Comparison of ENCODE assay signal across 8 cellular contexts in the genomic region with DNA sequence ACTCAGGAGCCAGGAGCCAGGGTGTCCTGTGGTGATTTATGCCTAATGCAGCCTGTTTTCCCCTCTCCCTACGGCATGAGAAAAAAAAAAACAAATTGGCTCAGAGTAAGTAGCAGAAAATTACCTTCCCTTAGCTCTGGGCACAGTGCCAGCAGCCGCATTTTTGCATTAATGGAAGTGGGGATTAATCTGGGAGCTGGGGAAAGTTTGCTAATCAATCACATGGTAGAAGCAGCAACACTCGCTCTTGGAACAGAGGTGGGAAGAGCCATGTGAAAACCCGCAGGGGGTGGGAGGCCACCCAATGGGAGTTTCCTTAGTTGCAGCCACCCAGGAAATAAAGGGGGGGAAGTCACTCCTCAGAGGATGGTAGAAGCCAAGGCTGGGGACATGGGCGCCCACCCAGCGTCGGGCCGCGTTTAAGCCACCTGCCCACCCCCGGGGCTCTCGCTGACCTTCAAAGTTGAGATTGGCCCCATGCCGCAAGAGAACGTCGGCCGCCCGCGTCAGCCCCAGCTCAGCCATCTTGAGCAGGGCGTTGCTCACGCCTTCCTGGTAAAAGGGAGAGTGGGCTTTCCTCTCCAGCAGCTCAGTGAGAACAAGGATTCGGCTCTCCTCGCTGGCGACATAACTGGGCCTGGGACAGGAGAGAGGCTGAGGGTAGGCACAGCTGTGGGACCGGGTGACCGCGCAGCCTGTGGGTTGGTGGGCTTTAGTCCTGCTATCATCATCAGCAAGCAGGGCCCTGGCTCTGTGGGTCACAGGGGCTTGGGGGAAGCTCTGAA. TPM values are rescaled to one million over a fixed set of nuclear protein-coding genes. Genes with fewer than 3 reads are reported as not detected.
DNase-seq lines count a peak whose midpoint lies in the region; ATAC-seq and TF ChIP-seq lines count a peak whose summit lies in the region.

No MANE protein-coding gene starts in this region.

- CTCF ChIA-PET in CD8-positive, alpha-beta memory T cell (lab: Charles Lee) = interaction anchor here (1.2 to 8.8 kb wide), 5 partner anchors 13 to 509 kb away, joined by 3 to 75 read pairs (median 5); a partner anchor contains a TSS

- no peaks in the 10 kb centered on the region for H3K9me3 Mint-ChIP-seq in CD8-positive, alpha-beta memory T cell

- H3K36me3 ChIP-seq in CD8-positive, alpha-beta memory T cell (ENCODE audit: insufficient read depth, low read length) = peaks cover 29% of the 10 kb centered on the region
- peaks cover 0 to 42% of the 10 kb centered on the region in 2 donors for H3K36me3 ChIP-seq in adrenal gland (replicated peaks in 1 of 2)

- WGBS in adrenal gland, 4 donors = 44 to 58% (median 48%) methylated on average over 9 to 25 of the region's 25 CpGs

- H3K4me1 ChIP-seq in CD8-positive, alpha-beta memory T cell (ENCODE audit: insufficient read depth, low read length) = peaks cover 15% of the 10 kb centered on the region
- H3K4me1 ChIP-seq in adrenal gland (replicated peaks in 1 of 2) = peaks cover 18 to 25% of the 10 kb centered on the region in 2 donors

- H3K9me3 ChIP-seq in CD8-positive, alpha-beta memory T cell (ENCODE audit: low read length) = no peaks in the 10 kb centered on the region
- H3K9me3 ChIP-seq in adrenal gland (replicated peaks in 1 of 3) = no peaks in the 10 kb centered on the region

- ATAC-seq in GM18867 (IDR thresholded peaks at IDR 0.05; ENCODE audit: unreplicated experiment) (no peak), HG02763 (IDR thresholded peaks at IDR 0.05; ENCODE audit: unreplicated experiment) (no peak), left cardiac atrium (no peak)

- H3K27me3 Mint-ChIP-seq in CD8-positive, alpha-beta memory T cell = peaks cover 0 to 3% of the 10 kb centered on the region in 2 donors

- peak overlapping the region; percentile 90 for H3K27ac ChIP-seq in CD8-positive, alpha-beta memory T cell (ENCODE audit: low read depth, low read length)
- H3K27ac ChIP-seq in adrenal gland = peak overlapping the region in 4 of 5 donors; percentile 37 to 85 (median 54)

- H3K4me1 Mint-ChIP-seq in CD8-positive, alpha-beta memory T cell = peaks cover 15 to 34% (median 24%) of the 10 kb centered on the region in 3 donors

- intact Hi-C loops in adrenal gland (cut with DNase I) (loop anchor here in 1 of 2 donors (5.0 kb wide), 1 partner anchor 142 kb away; no protein-coding TSS in a partner anchor), left cardiac atrium (cut with DNase I) (loop anchor here (5.0 to 10.0 kb wide), 3 partner anchors 85 to 145 kb away; no protein-coding TSS in a partner anchor)

- peak overlapping the region; percentile 95 for H3K4me3 ChIP-seq in CD8-positive, alpha-beta memory T cell (ENCODE audit: low read length)
- peak overlapping the region in 1 of 4 donors; percentile 79 for H3K4me3 ChIP-seq in adrenal gland

- TF ChIP-seq POLR2A in adrenal gland (IDR thresholded peaks at IDR 0.05) = no peak

- TF ChIP-seq CTCF in adrenal gland (IDR thresholded peaks at IDR 0.05) = no peak

- POLR2A ChIA-PET in CD8-positive, alpha-beta memory T cell (lab: Charles Lee) = no interaction called here

- peaks cover 0 to 43% (median 0%) of the 10 kb centered on the region in 3 donors for H3K36me3 Mint-ChIP-seq in CD8-positive, alpha-beta memory T cell

- no peaks in the 10 kb centered on the region for H3K27me3 ChIP-seq in CD8-positive, alpha-beta memory T cell (ENCODE audit: insufficient read depth, low read length, poor library complexity, severe bottlenecking)
- H3K27me3 ChIP-seq in adrenal gland = no peaks in the 10 kb centered on the region

- DNase-seq in CD8-positive, alpha-beta memory T cell = no peak
- peak; percentile 95 for DNase-seq in NCI-H1048 (lab: John Stamatoyannopoulos, UW)
- DNase-seq in adrenal gland = peak in 6 of 7 donors; percentile 78 to 85 (median 82)
- DNase-seq in medulla oblongata (ENCODE audit: extremely low spot score) = peak; percentile 60
- no peak for DNase-seq in GOT3 (lab: John Stamatoyannopoulos, UW)
- no peak for DNase-seq in left cardiac atrium

- peak overlapping the region in 6 of 8 donors; percentile 78 to 96 (median 88) for H3K27ac Mint-ChIP-seq in CD8-positive, alpha-beta memory T cell

- H3K4me3 Mint-ChIP-seq in CD8-positive, alpha-beta memory T cell = peak overlapping the region; percentile 79 to 91 (median 84)

RNA-seq across cellular contexts. Expression of a gene that starts 1.7 kb away (rescaled TPM):
- total RNA-seq in CD8-positive, alpha-beta memory T cell = 10 to 100 TPM; 28.0 to 28.3 TPM
- polyA plus RNA-seq in CD8-positive, alpha-beta memory T cell = 31.0 TPM
- 10 to 100 TPM; 21.3 to 31.8 (median 26.8) TPM for total RNA-seq in adrenal gland
- 10 to 100 TPM; 11.2 to 34.2 (median 30.6) TPM for polyA plus RNA-seq in adrenal gland
- total RNA-seq in left cardiac atrium = 10 to 100 TPM in 1 of 2 donors, 1 to 10 TPM in 1; 8.3 to 11.6 TPM

RNA-seq across cellular contexts. Expression of a gene that starts 14.3 kb away (rescaled TPM):
- total RNA-seq in CD8-positive, alpha-beta memory T cell = 10 to 100 TPM; 65.5 to 68.9 TPM
- 48.6 TPM for polyA plus RNA-seq in CD8-positive, alpha-beta memory T cell
- total RNA-seq in adrenal gland = 100 to 1,000 TPM in 4 of 8 donors, 10 to 100 TPM in 4; 27.2 to 190 (median 88.3) TPM
- polyA plus RNA-seq in adrenal gland = 100 to 1,000 TPM in 1 of 3 donors, 10 to 100 TPM in 2; 40.0 to 122 (median 87.5) TPM
- 10 to 100 TPM; 43.4 to 53.8 TPM for total RNA-seq in left cardiac atrium

RNA-seq across cellular contexts. Expression of a gene that starts 19.4 kb away (rescaled TPM):
- not detected for total RNA-seq in CD8-positive, alpha-beta memory T cell
- polyA plus RNA-seq in CD8-positive, alpha-beta memory T cell = not detected
- total RNA-seq in adrenal gland (under 1 TPM in 2 of 8 donors, not detected in 6; 0.14 to 0.37 TPM), left cardiac atrium (not detected)
- under 1 TPM in 2 of 3 donors, not detected in 1; 0.56 to 0.74 TPM for polyA plus RNA-seq in adrenal gland

RNA-seq across cellular contexts. Expression of a gene that starts 25.2 kb away (rescaled TPM):
- under 1 TPM; 0.35 to 0.66 TPM for total RNA-seq in CD8-positive, alpha-beta memory T cell
- not detected for polyA plus RNA-seq in CD8-positive, alpha-beta memory T cell
- total RNA-seq in adrenal gland (1 to 10 TPM; 1.7 to 8.3 (median 4.0) TPM), left cardiac atrium (1 to 10 TPM; 1.8 to 5.3 TPM)
- 10 to 100 TPM in 1 of 3 donors, 1 to 10 TPM in 1, under 1 TPM in 1; 0.15 to 14.2 (median 8.1) TPM for polyA plus RNA-seq in adrenal gland

Comparison
In these comparisons a context has a peak if more than half of its experiments do, and no peak if none do; other contexts are left out.
1. DNase-seq: peak in NCI-H1048 (single experiment), adrenal gland (6 of 7) and medulla oblongata (single experiment); none in CD8-positive, alpha-beta memory T cell (0 of 5), GOT3 (single experiment) and left cardiac atrium (single experiment).